ENCODE assay signal across 1 cellular context in genomic region chr15:90813796-90814192, GRCh38.
A peak's percentile ranks its signal among the peaks of the same experiment; 100 is the strongest.
TF ChIP-seq lines count a peak whose summit lies in the region.

No MANE protein-coding gene starts in this region.

TF ChIP-seq in H1, 55 proteins besides CTCF, POLR2A, EP300 and RAD21:
- TF ChIP-seq CBX8 (IDR thresholded peaks at IDR 0.05; ENCODE audit: borderline replicate concordance, low read depth, low read length): no peak
- TF ChIP-seq YY1 (IDR thresholded peaks at IDR 0.05; ENCODE audit: low read depth, low read length): peak; percentile 77
